Comparison of ENCODE assay signal across 9 cellular contexts in the genomic region with DNA sequence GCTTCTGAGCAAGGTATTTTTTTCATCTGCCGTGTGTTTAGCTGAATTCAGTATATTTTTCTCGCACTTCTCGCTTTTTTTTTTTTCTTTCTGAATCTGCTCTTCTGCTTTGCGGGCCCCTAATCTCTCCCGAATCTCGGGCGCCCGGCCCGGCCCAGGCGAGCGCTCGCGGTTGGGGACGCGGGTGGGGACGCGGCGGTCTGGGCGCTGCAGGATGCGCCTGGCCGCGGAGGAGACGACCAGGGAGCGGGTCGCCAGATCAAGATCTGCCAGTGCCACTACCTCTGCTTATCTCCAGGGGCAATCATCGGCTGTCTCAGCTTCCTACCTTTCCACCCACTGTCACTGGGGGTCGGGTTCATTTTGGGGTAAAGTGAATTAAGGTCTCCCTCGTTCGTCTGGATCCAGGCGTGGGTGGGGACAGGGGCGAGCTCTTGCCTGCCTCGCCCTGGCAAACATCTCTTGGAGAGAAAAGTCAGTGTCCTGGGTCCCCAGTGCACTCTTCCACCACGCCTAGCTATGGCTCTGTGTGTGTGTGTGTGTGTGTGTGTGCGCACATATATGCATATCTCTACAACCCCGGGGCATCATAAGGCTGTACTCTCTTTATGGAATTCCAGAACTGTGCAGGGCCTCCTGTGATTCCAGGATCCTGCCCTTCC.
A peak's percentile ranks its signal among the peaks of the same experiment; 100 is the strongest.
DNase-seq lines count a peak whose midpoint lies in the region; ATAC-seq and TF ChIP-seq lines count a peak whose summit lies in the region.
"Had no signal": no experiment of that assay in that cellular context is flagged by ENCODE, and none has a peak within 500 bp of the region (broad histone marks: within the 10 kb centered on the region; RNA-seq: fewer than 3 reads in every experiment).

No MANE protein-coding gene starts in this region.

- no peak overlapping the region for H3K27ac ChIP-seq in stomach

- no peaks in the 10 kb centered on the region for H3K36me3 Mint-ChIP-seq in activated naive CD4-positive, alpha-beta T cell treated with anti-CD3 and anti-CD28 coated beads, Interleukin-2, amount 10 ng/mL, durations not matched to agents 7 days and 5 days
- H3K36me3 Mint-ChIP-seq in immature natural killer cell = no peaks in the 10 kb centered on the region

- no peaks in the 10 kb centered on the region for H3K9me3 Mint-ChIP-seq in activated naive CD4-positive, alpha-beta T cell treated with anti-CD3 and anti-CD28 coated beads, Interleukin-2, amount 10 ng/mL, durations not matched to agents 7 days and 5 days
- peaks cover 0 to 1% (median 0%) of the 10 kb centered on the region in 6 donors for H3K9me3 Mint-ChIP-seq in immature natural killer cell

- WGBS in stomach, 5 donors = 3 to 10% (median 8%) methylated on average over 26 to 35 of the region's 35 CpGs

- DNase-seq in activated gamma-delta T cell treated with Interleukin-2 at 50 U/mL for 16 hours = peak; percentile 10
- no peak for DNase-seq in activated gamma-delta T cell (lab: John Stamatoyannopoulos, UW)
- peak; percentile 35 for DNase-seq in activated naive CD4-positive, alpha-beta T cell treated with anti-CD3 and anti-CD28 coated beads, Interleukin-2, amount 10 ng/mL, durations not matched to agents 7 days and 5 days
- DNase-seq in immature natural killer cell = peak; percentile 3 to 29 (median 9)
- DNase-seq in stomach = no peak
- DNase-seq in MV-4-11 (lab: John Stamatoyannopoulos, UW) = no peak
- no peak for DNase-seq in GM13977 (ENCODE audit: low spot score)
- DNase-seq: NCI-H774 had no signal

- TF ChIP-seq EP300 in stomach (IDR thresholded peaks at IDR 0.05) = no peak

- no peaks in the 10 kb centered on the region for H3K36me3 ChIP-seq in stomach

- no peak for TF ChIP-seq CTCF in stomach (IDR thresholded peaks at IDR 0.05)
- TF ChIP-seq CTCF in GM13977 (IDR thresholded peaks at IDR 0.05; ENCODE audit: extremely low read depth, insufficient read depth, missing control alignments) = no peak

- H3K4me3 ChIP-seq in stomach = peak overlapping the region; percentile 32 to 44 (median 36)

- no peak overlapping the region for H3K27ac Mint-ChIP-seq in activated naive CD4-positive, alpha-beta T cell treated with anti-CD3 and anti-CD28 coated beads, Interleukin-2, amount 10 ng/mL, durations not matched to agents 7 days and 5 days
- peak overlapping the region in 2 of 6 donors; percentile 49 to 65 for H3K27ac Mint-ChIP-seq in immature natural killer cell

- no peak for ATAC-seq in HG02610 (IDR thresholded peaks at IDR 0.05; ENCODE audit: unreplicated experiment)

- intact Hi-C loops in stomach (cut with DNase I; ENCODE audit: low total_unique reads) = no loop called here

- in situ Hi-C loops in GM13977 (cut with MboI; ENCODE audit: low pct_unique_long_range_greater_than_20kb, low sequenced_read_pairs, unreplicated experiment) = no loop called here

- peak overlapping the region; percentile 67 for H3K4me3 Mint-ChIP-seq in activated naive CD4-positive, alpha-beta T cell treated with anti-CD3 and anti-CD28 coated beads, Interleukin-2, amount 10 ng/mL, durations not matched to agents 7 days and 5 days
- H3K4me3 Mint-ChIP-seq in immature natural killer cell = peak overlapping the region; percentile 79 to 91 (median 86)

- no peaks in the 10 kb centered on the region for H3K9me3 ChIP-seq in stomach

- CTCF ChIA-PET in activated naive CD4-positive, alpha-beta T cell treated with anti-CD3 and anti-CD28 coated beads, Interleukin-2, amount 10 ng/mL, durations not matched to agents 7 days and 5 days (lab: Charles Lee) = interaction anchor here (0.6 to 1.3 kb wide), 3 partner anchors 70 to 1933 kb away, joined by 3 read pairs; no protein-coding TSS in a partner anchor

- H3K4me1 Mint-ChIP-seq in activated naive CD4-positive, alpha-beta T cell treated with anti-CD3 and anti-CD28 coated beads, Interleukin-2, amount 10 ng/mL, durations not matched to agents 7 days and 5 days = peaks cover 24% of the 10 kb centered on the region
- H3K4me1 Mint-ChIP-seq in immature natural killer cell = peaks cover 14 to 18% of the 10 kb centered on the region in 2 donors

- peaks cover 0 to 65% (median 34%) of the 10 kb centered on the region in 3 donors for H3K27me3 ChIP-seq in stomach

- no peak for TF ChIP-seq POLR2A in stomach (IDR thresholded peaks at IDR 0.05)

- H3K4me1 ChIP-seq in stomach = peaks cover 6 to 18% (median 12%) of the 10 kb centered on the region in 4 donors

- peaks cover 58% of the 10 kb centered on the region for H3K27me3 Mint-ChIP-seq in activated naive CD4-positive, alpha-beta T cell treated with anti-CD3 and anti-CD28 coated beads, Interleukin-2, amount 10 ng/mL, durations not matched to agents 7 days and 5 days
- peaks cover 4 to 19% (median 8%) of the 10 kb centered on the region in 3 donors for H3K27me3 Mint-ChIP-seq in immature natural killer cell (ENCODE audit: low read depth in 3 of 3)

Comparison
In these comparisons a context has a peak if more than half of its experiments do, and no peak if none do; other contexts are left out.
1. DNase-seq: peak in activated gamma-delta T cell treated with Interleukin-2 at 50 U/mL for 16 hours (single experiment), activated naive CD4-positive, alpha-beta T cell treated with anti-CD3 and anti-CD28 coated beads, Interleukin-2, amount 10 ng/mL, durations not matched to agents 7 days and 5 days (single experiment) and immature natural killer cell (3 of 3); none in activated gamma-delta T cell (single experiment), stomach (single experiment), MV-4-11 (single experiment) and GM13977 (single experiment).